In the genomic region with DNA sequence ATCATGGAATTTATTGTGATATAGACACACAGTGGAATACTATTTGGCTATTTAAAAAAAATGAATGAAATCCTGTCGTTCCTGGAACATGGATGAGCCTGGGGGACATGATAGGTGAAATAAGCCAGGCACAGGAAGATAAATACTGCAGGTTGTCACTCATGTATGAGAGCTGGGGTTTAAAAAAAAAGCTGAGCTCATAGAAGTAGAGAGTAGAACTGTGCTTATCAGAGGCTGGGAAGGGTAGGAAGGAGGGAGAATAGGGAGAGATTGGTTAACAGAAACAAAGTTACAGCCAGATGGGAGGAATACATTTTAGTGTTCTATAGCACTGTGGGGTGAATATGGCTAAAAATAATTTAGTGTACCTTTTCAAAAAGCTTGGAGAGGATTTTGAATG, we compare ENCODE assay signal across 24 cellular contexts.
"Had no signal": no experiment of that assay in that cellular context is flagged by ENCODE, and none has a peak within 500 bp of the region (broad histone marks: within the 10 kb centered on the region; RNA-seq: fewer than 3 reads in every experiment).

No MANE protein-coding gene starts in this region.

- H3K4me3 ChIP-seq: lung, ovary, skin epidermis, tibial nerve, vagina had no signal

- H3K4me1 Mint-ChIP-seq: naive B cell; natural killer cell; nephron progenitor cell; stimulated activated naive CD8-positive, alpha-beta T cell treated with anti-CD3 and anti-CD28 coated beads, Interleukin-15, amount 100 ng/mL, for 72 hours had no signal

- H3K9me3 Mint-ChIP-seq: naive B cell; natural killer cell; nephron progenitor cell; stimulated activated naive CD8-positive, alpha-beta T cell treated with anti-CD3 and anti-CD28 coated beads, Interleukin-15, amount 100 ng/mL, for 72 hours; type B pancreatic cell had no signal

- H3K27ac ChIP-seq: ovary, skin epidermis, tibial nerve, vagina had no signal

- ATAC-seq: left lobe of liver; natural killer cell; sciatic nerve; stimulated activated naive CD8-positive, alpha-beta T cell treated with anti-CD3 and anti-CD28 coated beads, Interleukin-15, amount 100 ng/mL, for 72 hours had no signal

- H3K36me3 ChIP-seq: ovary, tibial nerve, vagina had no signal

- H3K27me3 ChIP-seq: ovary, tibial nerve, vagina had no signal

- H3K4me1 ChIP-seq: tibial nerve, vagina had no signal

- H3K27ac Mint-ChIP-seq: mesothelial cell of epicardium; natural killer cell; nephron progenitor cell; progenitor cell of endocrine pancreas; stimulated activated naive CD8-positive, alpha-beta T cell treated with anti-CD3 and anti-CD28 coated beads, Interleukin-15, amount 100 ng/mL, for 72 hours; type B pancreatic cell had no signal

- H3K27me3 Mint-ChIP-seq: naive B cell, progenitor cell of endocrine pancreas, type B pancreatic cell had no signal

- DNase-seq: hypothalamus; islet precursor cell; mesendoderm; naive B cell; natural killer cell; nephron progenitor cell; ovary; right cardiac atrium; stimulated activated CD4-positive, alpha-beta T cell treated with anti-CD3 and anti-CD28 coated beads, Interleukin-12 subunit alpha, Interleukin-12 subunit beta, amount 100 ng/mL, for 4 hours; stimulated activated CD4-positive, alpha-beta T cell treated with anti-CD3 and anti-CD28 coated beads, Interleukin-15, amount 100 ng/mL, for 24 hours; stimulated activated CD4-positive, alpha-beta T cell treated with anti-CD3 and anti-CD28 coated beads, Interleukin-2, amount 100 ng/mL, for 24 hours; stimulated activated CD4-positive, alpha-beta T cell treated with anti-CD3 and anti-CD28 coated beads, Interleukin-4, amount 100 ng/mL, for 1 hour; stimulated activated naive CD4-positive, alpha-beta T cell treated with Interleukin-2 at 50 U/mL for 16 hours; stimulated activated naive CD8-positive, alpha-beta T cell treated with anti-CD3 and anti-CD28 coated beads, Interleukin-15, amount 100 ng/mL, for 72 hours; substantia nigra had no signal

- H3K36me3 Mint-ChIP-seq: mesothelial cell of epicardium, naive B cell, natural killer cell, type B pancreatic cell had no signal

- H3K9me3 ChIP-seq: ovary, tibial nerve, vagina had no signal

- H3K4me3 Mint-ChIP-seq: mesothelial cell of epicardium; naive B cell; natural killer cell; nephron progenitor cell; stimulated activated naive CD8-positive, alpha-beta T cell treated with anti-CD3 and anti-CD28 coated beads, Interleukin-15, amount 100 ng/mL, for 72 hours; type B pancreatic cell had no signal
